ENCODE assay signal across 32 cellular contexts in genomic region chr2:38243186-38243890, GRCh38.
"Had no signal": no experiment of that assay in that cellular context is flagged by ENCODE, and none has a peak within 500 bp of the region (broad histone marks: within the 10 kb centered on the region; RNA-seq: fewer than 3 reads in every experiment).

No MANE protein-coding gene starts in this region.

- DNase-seq: activated CD4-positive, alpha-beta memory T cell treated with anti-CD3 and anti-CD28 coated beads, Interleukin-2, amount 10 ng/mL, durations not matched to agents 7 days and 5 days; activated CD4-positive, alpha-beta T cell treated with anti-CD3 and anti-CD28 coated beads for 36 hours; activated CD4-positive, alpha-beta T cell treated with anti-CD3 and anti-CD28 coated beads, Interleukin-2, amount 10 ng/mL, durations not matched to agents 24 days and 14 days; activated CD4-positive, CD25-positive, alpha-beta regulatory T cell; activated CD4-positive, CD25-positive, alpha-beta regulatory T cell treated with anti-CD3 and anti-CD28 coated beads, Interleukin-2, amount 50 U/mL, for 72 hours; activated CD8-positive, alpha-beta memory T cell treated with anti-CD3 and anti-CD28 coated beads, Interleukin-2, amount 50 U/mL, for 48 hours; activated gamma-delta T cell; activated naive CD4-positive, alpha-beta T cell; activated naive CD4-positive, alpha-beta T cell treated with anti-CD3 and anti-CD28 coated beads, Interleukin-2, amount 10 ng/mL, durations not matched to agents 7 days and 5 days; activated naive CD8-positive, alpha-beta T cell treated with anti-CD3 and anti-CD28 coated beads, Interleukin-2, amount 10 ng/mL, durations not matched to agents 7 days and 5 days; activated T-cell treated with anti-CD3 and anti-CD28 coated beads for 4 hours; activated T-cell treated with anti-CD3 and anti-CD28 coated beads, Interleukin-2, amount 50 U/mL, for 24 hours; activated T-cell treated with anti-CD3 and anti-CD28 coated beads, Interleukin-2, amount 50 U/mL, for 72 hours; amniotic stem cell; anterior cingulate cortex; brain microvascular endothelial cell; cortex of kidney; dermis blood vessel endothelial cell; effector CD4-positive, alpha-beta T cell; effector memory CD8-positive, alpha-beta T cell; erythroblast; foreskin keratinocyte; gastrocnemius medialis; glutamatergic neuron; heart left ventricle; T-helper 2 cell had no signal

- H3K27me3 ChIP-seq: brain microvascular endothelial cell, esophagus muscularis mucosa, foreskin keratinocyte, gastrocnemius medialis had no signal

- ATAC-seq: activated CD4-positive, alpha-beta T cell treated with anti-CD3 and anti-CD28 coated beads for 36 hours; activated naive CD4-positive, alpha-beta T cell treated with anti-CD3 and anti-CD28 coated beads, Interleukin-2, amount 50 U/mL, for 72 hours; activated T-cell treated with anti-CD3 and anti-CD28 coated beads, Interleukin-2, amount 50 U/mL, for 72 hours; effector memory CD8-positive, alpha-beta T cell; foreskin keratinocyte; gastrocnemius medialis; heart left ventricle had no signal

- H3K27me3 Mint-ChIP-seq: activated T-cell treated with anti-CD3 and anti-CD28 coated beads, Interleukin-2, amount 50 U/mL, for 24 hours; central memory CD8-positive, alpha-beta T cell had no signal

- H3K36me3 Mint-ChIP-seq: activated naive CD4-positive, alpha-beta T cell treated with anti-CD3 and anti-CD28 coated beads, Interleukin-2, amount 10 ng/mL, durations not matched to agents 7 days and 5 days; activated naive CD4-positive, alpha-beta T cell treated with anti-CD3 and anti-CD28 coated beads, Interleukin-2, amount 50 U/mL, for 72 hours; activated naive CD8-positive, alpha-beta T cell treated with anti-CD3 and anti-CD28 coated beads, Interleukin-2, amount 10 ng/mL, durations not matched to agents 7 days and 5 days had no signal

- H3K4me1 Mint-ChIP-seq: activated CD4-positive, alpha-beta memory T cell treated with anti-CD3 and anti-CD28 coated beads, Interleukin-2, amount 10 ng/mL, durations not matched to agents 7 days and 5 days; activated CD4-positive, alpha-beta T cell treated with anti-CD3 and anti-CD28 coated beads for 36 hours; activated CD4-positive, alpha-beta T cell treated with anti-CD3 and anti-CD28 coated beads, Interleukin-2, amount 10 ng/mL, durations not matched to agents 24 days and 14 days; activated naive CD4-positive, alpha-beta T cell treated with anti-CD3 and anti-CD28 coated beads, Interleukin-2, amount 10 ng/mL, durations not matched to agents 7 days and 5 days; activated naive CD8-positive, alpha-beta T cell treated with anti-CD3 and anti-CD28 coated beads, Interleukin-2, amount 10 ng/mL, durations not matched to agents 7 days and 5 days; central memory CD8-positive, alpha-beta T cell had no signal

- H3K9me3 ChIP-seq: esophagus muscularis mucosa, gastrocnemius medialis, heart left ventricle had no signal

- H3K9me3 Mint-ChIP-seq: activated CD4-positive, alpha-beta memory T cell treated with anti-CD3 and anti-CD28 coated beads, Interleukin-2, amount 10 ng/mL, durations not matched to agents 7 days and 5 days; activated CD4-positive, alpha-beta T cell treated with anti-CD3 and anti-CD28 coated beads, Interleukin-2, amount 10 ng/mL, durations not matched to agents 24 days and 14 days; activated naive CD4-positive, alpha-beta T cell treated with anti-CD3 and anti-CD28 coated beads, Interleukin-2, amount 10 ng/mL, durations not matched to agents 7 days and 5 days; activated naive CD4-positive, alpha-beta T cell treated with anti-CD3 and anti-CD28 coated beads, Interleukin-2, amount 50 U/mL, for 72 hours; activated naive CD8-positive, alpha-beta T cell treated with anti-CD3 and anti-CD28 coated beads, Interleukin-2, amount 10 ng/mL, durations not matched to agents 7 days and 5 days; activated T-cell treated with anti-CD3 and anti-CD28 coated beads, Interleukin-2, amount 50 U/mL, for 24 hours; activated T-cell treated with anti-CD3 and anti-CD28 coated beads, Interleukin-2, amount 50 U/mL, for 72 hours; central memory CD8-positive, alpha-beta T cell; effector memory CD8-positive, alpha-beta T cell had no signal

- H3K4me3 Mint-ChIP-seq: activated CD4-positive, alpha-beta memory T cell treated with anti-CD3 and anti-CD28 coated beads, Interleukin-2, amount 10 ng/mL, durations not matched to agents 7 days and 5 days; activated CD4-positive, alpha-beta T cell treated with anti-CD3 and anti-CD28 coated beads for 36 hours; activated CD4-positive, alpha-beta T cell treated with anti-CD3 and anti-CD28 coated beads, Interleukin-2, amount 10 ng/mL, durations not matched to agents 24 days and 14 days; activated naive CD4-positive, alpha-beta T cell treated with anti-CD3 and anti-CD28 coated beads, Interleukin-2, amount 10 ng/mL, durations not matched to agents 7 days and 5 days; activated naive CD8-positive, alpha-beta T cell treated with anti-CD3 and anti-CD28 coated beads, Interleukin-2, amount 10 ng/mL, durations not matched to agents 7 days and 5 days; activated T-cell treated with anti-CD3 and anti-CD28 coated beads, Interleukin-2, amount 50 U/mL, for 24 hours; activated T-cell treated with anti-CD3 and anti-CD28 coated beads, Interleukin-2, amount 50 U/mL, for 72 hours; central memory CD8-positive, alpha-beta T cell; effector memory CD8-positive, alpha-beta T cell had no signal

- H3K27ac Mint-ChIP-seq: activated CD4-positive, alpha-beta memory T cell treated with anti-CD3 and anti-CD28 coated beads, Interleukin-2, amount 10 ng/mL, durations not matched to agents 7 days and 5 days; activated CD4-positive, alpha-beta T cell treated with anti-CD3 and anti-CD28 coated beads for 36 hours; activated CD4-positive, alpha-beta T cell treated with anti-CD3 and anti-CD28 coated beads, Interleukin-2, amount 10 ng/mL, durations not matched to agents 24 days and 14 days; activated naive CD4-positive, alpha-beta T cell treated with anti-CD3 and anti-CD28 coated beads, Interleukin-2, amount 10 ng/mL, durations not matched to agents 7 days and 5 days; activated naive CD4-positive, alpha-beta T cell treated with anti-CD3 and anti-CD28 coated beads, Interleukin-2, amount 50 U/mL, for 72 hours; activated naive CD8-positive, alpha-beta T cell treated with anti-CD3 and anti-CD28 coated beads, Interleukin-2, amount 10 ng/mL, durations not matched to agents 7 days and 5 days; activated T-cell treated with anti-CD3 and anti-CD28 coated beads, Interleukin-2, amount 50 U/mL, for 24 hours; activated T-cell treated with anti-CD3 and anti-CD28 coated beads, Interleukin-2, amount 50 U/mL, for 72 hours; effector memory CD8-positive, alpha-beta T cell had no signal

- H3K4me3 ChIP-seq: esophagus muscularis mucosa, gastrocnemius medialis, heart left ventricle had no signal

- H3K27ac ChIP-seq: brain microvascular endothelial cell, esophagus muscularis mucosa, foreskin keratinocyte, gastrocnemius medialis, heart left ventricle had no signal

- FAIRE-seq: astrocyte, bronchial epithelial cell, colon had no signal

- H3K36me3 ChIP-seq: brain microvascular endothelial cell, esophagus muscularis mucosa, gastrocnemius medialis, heart left ventricle had no signal

- H3K4me1 ChIP-seq: esophagus muscularis mucosa, heart left ventricle had no signal
